In the genomic region with DNA sequence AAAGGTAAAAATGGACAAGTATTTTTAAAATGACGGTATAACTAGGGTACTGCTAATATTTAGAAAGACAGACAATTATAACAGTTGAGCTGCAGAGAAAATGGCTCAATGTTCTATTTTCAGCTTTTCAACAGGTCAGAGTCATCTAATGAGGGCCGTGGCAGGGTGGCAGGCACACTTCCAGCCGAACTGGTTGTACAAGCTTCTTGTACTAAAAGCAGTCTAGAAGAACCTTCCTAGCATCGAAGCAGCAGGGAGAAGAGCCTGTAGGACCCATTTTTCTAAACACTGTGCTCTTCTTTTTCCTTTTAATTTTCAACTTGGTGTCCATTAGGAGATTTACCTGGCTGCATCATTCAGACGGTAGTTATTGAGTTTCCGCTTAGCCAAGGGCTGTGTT, we compare ENCODE assay signal across 19 cellular contexts.
A peak's percentile ranks its signal among the peaks of the same experiment; 100 is the strongest.
DNase-seq lines count a peak whose midpoint lies in the region; ATAC-seq and TF ChIP-seq lines count a peak whose summit lies in the region.
"Had no signal": no experiment of that assay in that cellular context is flagged by ENCODE, and none has a peak within 500 bp of the region (broad histone marks: within the 10 kb centered on the region; RNA-seq: fewer than 3 reads in every experiment).

No MANE protein-coding gene starts in this region.

- CTCF ChIA-PET in activated CD4-positive, alpha-beta T cell treated with anti-CD3 and anti-CD28 coated beads for 36 hours (lab: Charles Lee): interaction anchor here (1.8 kb wide), 1 partner anchor 318 kb away, joined by 5 read pairs; no protein-coding TSS in a partner anchor
- CTCF ChIA-PET in activated CD8-positive, alpha-beta memory T cell treated with anti-CD3 and anti-CD28 coated beads, Interleukin-2, amount 10 ng/mL, durations not matched to agents 7 days and 5 days (lab: Charles Lee): interaction anchor here (0.8 to 1.3 kb wide), 4 partner anchors 11 to 318 kb away, joined by 3 read pairs; no protein-coding TSS in a partner anchor

- peak; percentile 73 for ATAC-seq in Right ventricle myocardium superior (ENCODE audit: poor library complexity)
- ATAC-seq in mucosa of descending colon: peak; percentile 35
- no peak for ATAC-seq in activated CD4-positive, alpha-beta T cell treated with anti-CD3 and anti-CD28 coated beads for 36 hours
- no peak for ATAC-seq in activated CD8-positive, alpha-beta memory T cell treated with anti-CD3 and anti-CD28 coated beads, Interleukin-2, amount 10 ng/mL, durations not matched to agents 7 days and 5 days
- ATAC-seq in HG03521 (IDR thresholded peaks at IDR 0.05; ENCODE audit: unreplicated experiment): no peak
- no peak for ATAC-seq in HG02678 (IDR thresholded peaks at IDR 0.05; ENCODE audit: unreplicated experiment)
- ATAC-seq: gastrocnemius medialis, HCT116 had no signal

- H3K9me3 ChIP-seq in mucosa of descending colon: no peaks in the 10 kb centered on the region
- H3K9me3 ChIP-seq: colonic mucosa, gastrocnemius medialis had no signal

- H3K4me3 ChIP-seq in epithelial cell of esophagus (ENCODE audit: low read length) (no peak overlapping the region), mucosa of descending colon (no peak overlapping the region)
- H3K4me3 ChIP-seq: colonic mucosa, gastrocnemius medialis had no signal

- intact Hi-C loops in Right ventricle myocardium superior (cut with DNase I): no loop called here
- intact Hi-C loops in cardiac septum (cut with DNase I): no loop called here
- intact Hi-C loops in mucosa of descending colon (cut with DNase I, micrococcal nuclease): loop anchor here in 1 of 2 donors (5.0 kb wide), 1 partner anchor 318 kb away; no protein-coding TSS in a partner anchor
- intact Hi-C loops in activated CD4-positive, alpha-beta T cell treated with anti-CD3 and anti-CD28 coated beads for 36 hours (cut with DNase I, micrococcal nuclease): no loop called here

- no peaks in the 10 kb centered on the region for H3K4me1 Mint-ChIP-seq in activated CD4-positive, alpha-beta T cell treated with anti-CD3 and anti-CD28 coated beads for 36 hours
- H3K4me1 Mint-ChIP-seq in activated CD8-positive, alpha-beta memory T cell treated with anti-CD3 and anti-CD28 coated beads, Interleukin-2, amount 10 ng/mL, durations not matched to agents 7 days and 5 days: no peaks in the 10 kb centered on the region
- H3K4me1 Mint-ChIP-seq: activated CD4-positive, alpha-beta T cell treated with anti-CD3 and anti-CD28 coated beads, Interleukin-2, amount 10 ng/mL, durations not matched to agents 7 days and 5 days; CD4-positive, alpha-beta memory T cell; nephron progenitor cell had no signal

- H3K9me3 Mint-ChIP-seq in activated CD4-positive, alpha-beta T cell treated with anti-CD3 and anti-CD28 coated beads for 36 hours (ENCODE audit: low read depth): no peaks in the 10 kb centered on the region
- no peaks in the 10 kb centered on the region for H3K9me3 Mint-ChIP-seq in activated CD8-positive, alpha-beta memory T cell treated with anti-CD3 and anti-CD28 coated beads, Interleukin-2, amount 10 ng/mL, durations not matched to agents 7 days and 5 days (ENCODE audit: low read depth)
- H3K9me3 Mint-ChIP-seq: activated CD4-positive, alpha-beta T cell treated with anti-CD3 and anti-CD28 coated beads, Interleukin-2, amount 10 ng/mL, durations not matched to agents 7 days and 5 days; CD4-positive, alpha-beta memory T cell; nephron progenitor cell had no signal

- POLR2A ChIA-PET in activated CD4-positive, alpha-beta T cell treated with anti-CD3 and anti-CD28 coated beads for 36 hours (lab: Charles Lee): no interaction called here

- no peaks in the 10 kb centered on the region for H3K36me3 ChIP-seq in mucosa of descending colon (ENCODE audit: low read depth)
- H3K36me3 ChIP-seq: colonic mucosa, gastrocnemius medialis had no signal

- H3K4me3 Mint-ChIP-seq in activated CD4-positive, alpha-beta T cell treated with anti-CD3 and anti-CD28 coated beads for 36 hours: no peak overlapping the region
- H3K4me3 Mint-ChIP-seq in activated CD8-positive, alpha-beta memory T cell treated with anti-CD3 and anti-CD28 coated beads, Interleukin-2, amount 10 ng/mL, durations not matched to agents 7 days and 5 days: no peak overlapping the region
- H3K4me3 Mint-ChIP-seq: activated CD4-positive, alpha-beta T cell treated with anti-CD3 and anti-CD28 coated beads, Interleukin-2, amount 10 ng/mL, durations not matched to agents 7 days and 5 days; CD4-positive, alpha-beta memory T cell; nephron progenitor cell had no signal

- no peak overlapping the region for H3K27ac Mint-ChIP-seq in activated CD4-positive, alpha-beta T cell treated with anti-CD3 and anti-CD28 coated beads for 36 hours
- H3K27ac Mint-ChIP-seq in activated CD8-positive, alpha-beta memory T cell treated with anti-CD3 and anti-CD28 coated beads, Interleukin-2, amount 10 ng/mL, durations not matched to agents 7 days and 5 days: no peak overlapping the region
- H3K27ac Mint-ChIP-seq: activated CD4-positive, alpha-beta T cell treated with anti-CD3 and anti-CD28 coated beads, Interleukin-2, amount 10 ng/mL, durations not matched to agents 7 days and 5 days; CD4-positive, alpha-beta memory T cell; nephron progenitor cell had no signal

- TF ChIP-seq CTCF in epithelial cell of esophagus (IDR thresholded peaks at IDR 0.05; ENCODE audit: insufficient read depth, low read depth, low read length, missing control alignments): no peak
- no peak for TF ChIP-seq CTCF in mucosa of descending colon (IDR thresholded peaks at IDR 0.05)

- DNase-seq in Right ventricle myocardium superior (peak; percentile 63), cardiac septum (ENCODE audit: low spot score) (no peak), epithelial cell of esophagus (ENCODE audit: low read depth) (peak; percentile 80), mucosa of descending colon (peak in 2 of 3 donors; percentile 44 to 62)
- no peak for DNase-seq in activated CD4-positive, alpha-beta T cell treated with anti-CD3 and anti-CD28 coated beads for 36 hours
- no peak for DNase-seq in activated CD8-positive, alpha-beta memory T cell treated with anti-CD3 and anti-CD28 coated beads, Interleukin-2, amount 10 ng/mL, durations not matched to agents 7 days and 5 days
- DNase-seq: activated CD4-positive, alpha-beta T cell treated with anti-CD3 and anti-CD28 coated beads, Interleukin-2, amount 10 ng/mL, durations not matched to agents 7 days and 5 days; activated naive CD4-positive, alpha-beta T cell; activated T-cell treated with anti-CD3 and anti-CD28 coated beads for 4 hours; CD4-positive, alpha-beta memory T cell; colonic mucosa; gastrocnemius medialis; Kasumi-1; NCI-H146; NCI-H446; nephron progenitor cell had no signal

- H3K27me3 Mint-ChIP-seq in activated CD4-positive, alpha-beta T cell treated with anti-CD3 and anti-CD28 coated beads for 36 hours: peaks cover 8% of the 10 kb centered on the region
- H3K27me3 Mint-ChIP-seq in activated CD8-positive, alpha-beta memory T cell treated with anti-CD3 and anti-CD28 coated beads, Interleukin-2, amount 10 ng/mL, durations not matched to agents 7 days and 5 days: peaks cover 27% of the 10 kb centered on the region

- H3K4me1 ChIP-seq in mucosa of descending colon (ENCODE audit: low read depth): no peaks in the 10 kb centered on the region
- H3K4me1 ChIP-seq: colonic mucosa, gastrocnemius medialis had no signal

- H3K36me3 Mint-ChIP-seq in activated CD4-positive, alpha-beta T cell treated with anti-CD3 and anti-CD28 coated beads for 36 hours (ENCODE audit: low read depth): no peaks in the 10 kb centered on the region
- H3K36me3 Mint-ChIP-seq in activated CD8-positive, alpha-beta memory T cell treated with anti-CD3 and anti-CD28 coated beads, Interleukin-2, amount 10 ng/mL, durations not matched to agents 7 days and 5 days: no peaks in the 10 kb centered on the region
- H3K36me3 Mint-ChIP-seq: CD4-positive, alpha-beta memory T cell had no signal

Comparison
In these comparisons a context has a peak if more than half of its experiments do, and no peak if none do; other contexts are left out.
1. DNase-seq: peak in Right ventricle myocardium superior (single experiment), epithelial cell of esophagus (single experiment) and mucosa of descending colon (2 of 3); none in cardiac septum (single experiment), activated CD4-positive, alpha-beta T cell treated with anti-CD3 and anti-CD28 coated beads for 36 hours (single experiment) and activated CD8-positive, alpha-beta memory T cell treated with anti-CD3 and anti-CD28 coated beads, Interleukin-2, amount 10 ng/mL, durations not matched to agents 7 days and 5 days (single experiment).
2. ATAC-seq: peak in Right ventricle myocardium superior (single experiment) and mucosa of descending colon (single experiment); none in activated CD4-positive, alpha-beta T cell treated with anti-CD3 and anti-CD28 coated beads for 36 hours (single experiment), activated CD8-positive, alpha-beta memory T cell treated with anti-CD3 and anti-CD28 coated beads, Interleukin-2, amount 10 ng/mL, durations not matched to agents 7 days and 5 days (single experiment), HG03521 (single experiment) and HG02678 (single experiment).